In genomic region chr7:68176974-68177373, GRCh38 we compare ENCODE assay signal across 1 cellular context.
TF ChIP-seq lines count a peak whose summit lies in the region.

No MANE protein-coding gene starts in this region.

TF ChIP-seq in H1, 55 proteins besides CTCF, POLR2A, EP300 and RAD21 (continued from another document):
- TF ChIP-seq RBBP5 (IDR thresholded peaks at IDR 0.05; ENCODE audit: borderline replicate concordance, low read depth, low read length) (no peak), CTBP2 (IDR thresholded peaks at IDR 0.05; ENCODE audit: borderline replicate concordance, insufficient read depth, insufficient read length, low read length) (no peak), ATF3 (IDR thresholded peaks at IDR 0.05; ENCODE audit: insufficient read depth, low read depth, low read length) (no peak), CREB1 (IDR thresholded peaks at IDR 0.05) (no peak), SP4 (IDR thresholded peaks at IDR 0.05; ENCODE audit: low read length) (no peak), SIN3A (conservative IDR thresholded peaks at IDR 0.05 in 1 of 2, IDR thresholded peaks at IDR 0.05 in 1 of 2; ENCODE audit: low read depth in 1 of 2, low read length in 2 of 2) (no peak), NRF1 (IDR thresholded peaks at IDR 0.05; ENCODE audit: low read depth, low read length) (no peak), HDAC2 (IDR thresholded peaks at IDR 0.05; ENCODE audit: borderline replicate concordance in 1 of 2, low read depth in 2 of 2, low read length in 2 of 2) (no peak), KDM4A (IDR thresholded peaks at IDR 0.05; ENCODE audit: low read depth, low read length, severe bottlenecking) (no peak), POLR2AphosphoS5 (IDR thresholded peaks at IDR 0.05; ENCODE audit: low read depth, low read length) (no peak), HDAC6 (IDR thresholded peaks at IDR 0.05; ENCODE audit: low read depth, low read length) (no peak)
- TF ChIP-seq, protein P1, sequence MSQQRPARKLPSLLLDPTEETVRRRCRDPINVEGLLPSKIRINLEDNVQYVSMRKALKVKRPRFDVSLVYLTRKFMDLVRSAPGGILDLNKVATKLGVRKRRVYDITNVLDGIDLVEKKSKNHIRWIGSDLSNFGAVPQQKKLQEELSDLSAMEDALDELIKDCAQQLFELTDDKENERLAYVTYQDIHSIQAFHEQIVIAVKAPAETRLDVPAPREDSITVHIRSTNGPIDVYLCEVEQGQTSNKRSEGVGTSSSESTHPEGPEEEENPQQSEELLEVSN (IDR thresholded peaks at IDR 0.05), result peak; percentile 19; the same call in 1 of the 2 replicates
